In genomic region chr12:120599672-120600537, GRCh38 we compare ENCODE assay signal across 2 cellular contexts.
TF ChIP-seq lines count a peak whose summit lies in the region.

No MANE protein-coding gene starts in this region.

TF ChIP-seq in HEK293T, 16 proteins besides CTCF, POLR2A, EP300 and RAD21 (continued from another document):
- TF ChIP-seq PKNOX1 (IDR thresholded peaks at IDR 0.05) = no peak
- no peak for TF ChIP-seq FOXK2 (IDR thresholded peaks at IDR 0.05)
- no peak for TF ChIP-seq FOXM1 (IDR thresholded peaks at IDR 0.05; ENCODE audit: borderline replicate concordance)
- TF ChIP-seq TARDBP (IDR thresholded peaks at IDR 0.05) = no peak
- no peak for TF ChIP-seq FOXA1 (IDR thresholded peaks at IDR 0.05)
- no peak for TF ChIP-seq LEF1 (IDR thresholded peaks at IDR 0.05; ENCODE audit: borderline replicate concordance)
- no peak for TF ChIP-seq ELF4 (IDR thresholded peaks at IDR 0.05)
- no peak for TF ChIP-seq CTBP1 (IDR thresholded peaks at IDR 0.05; ENCODE audit: borderline replicate concordance)
- no peak for TF ChIP-seq SP1 (IDR thresholded peaks at IDR 0.05)
- TF ChIP-seq HDGF (IDR thresholded peaks at IDR 0.05; ENCODE audit: borderline replicate concordance) = no peak
- TF ChIP-seq NFRKB (IDR thresholded peaks at IDR 0.05) = no peak
- no peak for TF ChIP-seq BHLHE40 (IDR thresholded peaks at IDR 0.05; ENCODE audit: borderline replicate concordance)
- no peak for TF ChIP-seq L3MBTL2 (conservative IDR thresholded peaks at IDR 0.05)

TF ChIP-seq in K562, 482 proteins besides CTCF, POLR2A, EP300 and RAD21 (continued from another document):
- TF ChIP-seq THAP7 (CRISPR knock-in tag; IDR thresholded peaks at IDR 0.05) = no peak
- peak; percentile 86 for TF ChIP-seq RBM25 (IDR thresholded peaks at IDR 0.05; ENCODE audit: low read depth, low read length, severe bottlenecking)
- TF ChIP-seq PATZ1 (CRISPR knock-in tag; IDR thresholded peaks at IDR 0.05; ENCODE audit: borderline replicate concordance) = no peak
- no peak for TF ChIP-seq SRSF1 (IDR thresholded peaks at IDR 0.05; ENCODE audit: low read depth, low read length)
- TF ChIP-seq TFE3 (CRISPR knock-in tag; IDR thresholded peaks at IDR 0.05) = no peak
- TF ChIP-seq DLX4 (CRISPR knock-in tag; IDR thresholded peaks at IDR 0.05) = no peak
- no peak for TF ChIP-seq DEAF1 (CRISPR knock-in tag; IDR thresholded peaks at IDR 0.05)
- no peak for TF ChIP-seq ZNF586 (CRISPR knock-in tag; conservative IDR thresholded peaks at IDR 0.05)
